ENCODE assay signal across 26 cellular contexts in the genomic region with DNA sequence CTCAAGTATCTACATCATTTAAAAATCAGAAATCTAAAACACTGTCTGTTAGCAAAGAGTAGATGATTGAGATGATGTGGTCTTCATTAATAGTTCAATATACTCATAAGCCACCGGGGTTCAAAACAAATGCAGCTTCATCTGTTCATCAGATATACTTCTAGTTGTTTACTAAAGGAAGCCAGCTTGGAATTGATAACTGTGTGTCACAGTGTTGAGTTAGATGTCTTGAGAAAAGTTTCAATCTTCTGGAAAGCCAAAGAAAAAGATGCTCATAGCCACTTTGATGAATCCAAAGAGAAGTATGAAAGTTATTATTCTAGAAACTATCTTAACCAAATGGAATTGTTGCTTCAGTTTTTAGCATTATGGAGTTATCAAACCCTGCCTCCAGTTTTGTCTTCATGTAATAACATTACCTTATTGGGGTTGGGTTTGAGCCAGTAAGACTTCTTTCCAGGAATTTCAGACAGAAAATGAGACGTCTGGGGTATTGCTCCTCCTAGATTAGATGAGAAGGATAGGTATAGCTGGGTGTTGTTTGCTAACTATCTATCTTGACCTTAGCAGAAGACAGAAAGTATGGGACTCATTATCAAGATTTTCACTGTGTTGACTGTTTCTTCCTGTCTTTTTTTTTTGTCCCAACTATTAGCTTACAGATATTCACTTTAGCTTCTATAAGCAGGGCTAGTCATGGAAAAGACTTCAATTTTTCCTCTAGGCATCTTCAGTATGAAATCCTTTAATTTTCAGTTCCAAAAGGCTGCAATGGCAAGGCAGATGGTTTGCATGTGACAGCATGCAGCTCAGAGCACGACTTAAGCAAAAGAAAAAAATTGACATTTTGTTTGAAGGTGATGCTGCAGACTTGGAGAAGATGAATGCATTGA.
"Had no signal": no experiment of that assay in that cellular context is flagged by ENCODE, and none has a peak within 500 bp of the region (broad histone marks: within the 10 kb centered on the region; RNA-seq: fewer than 3 reads in every experiment).

No MANE protein-coding gene starts in this region.

- H3K9me3 ChIP-seq: gastroesophageal sphincter, heart right ventricle, left lung, prostate gland, right atrium auricular region, sigmoid colon, stomach, thyroid gland, vagina had no signal

- H3K9me3 Mint-ChIP-seq: naive thymus-derived CD4-positive, alpha-beta T cell; stimulated activated effector memory CD8-positive, alpha-beta T cell treated with anti-CD3 and anti-CD28 coated beads, Interleukin-12 subunit alpha, Interleukin-12 subunit beta, amount 100 ng/mL, for 72 hours had no signal

- H3K4me1 Mint-ChIP-seq: stimulated activated effector memory CD8-positive, alpha-beta T cell treated with anti-CD3 and anti-CD28 coated beads, Interleukin-12 subunit alpha, Interleukin-12 subunit beta, amount 100 ng/mL, for 72 hours had no signal

- H3K27ac Mint-ChIP-seq: mesothelial cell of epicardium; naive thymus-derived CD4-positive, alpha-beta T cell; nephron; stimulated activated effector memory CD8-positive, alpha-beta T cell treated with anti-CD3 and anti-CD28 coated beads, Interleukin-12 subunit alpha, Interleukin-12 subunit beta, amount 100 ng/mL, for 72 hours had no signal

- H3K36me3 ChIP-seq: prostate gland, thyroid gland had no signal

- DNase-seq: dorsolateral prefrontal cortex; effector CD4-positive, alpha-beta T cell; foreskin fibroblast; heart right ventricle; hippocampal formation; left cardiac atrium; left lung; mesenchymal stem cell; naive thymus-derived CD4-positive, alpha-beta T cell; nucleus accumbens; sigmoid colon; stimulated activated CD4-positive, alpha-beta T cell treated with anti-CD3 and anti-CD28 coated beads, Interleukin-2, amount 100 ng/mL, for 24 hours; stimulated activated CD4-positive, alpha-beta T cell treated with anti-CD3 and anti-CD28 coated beads, Interleukin-4, amount 100 ng/mL, for 24 hours; stimulated activated naive CD4-positive, alpha-beta T cell treated with Interleukin-2 at 50 U/mL for 16 hours; stomach; thyroid gland; trophoblast cell had no signal

- ATAC-seq: esophagus mucosa; gastroesophageal sphincter; heart right ventricle; left cardiac atrium; left lung; naive thymus-derived CD4-positive, alpha-beta T cell; stimulated activated effector memory CD8-positive, alpha-beta T cell treated with anti-CD3 and anti-CD28 coated beads, Interleukin-12 subunit alpha, Interleukin-12 subunit beta, amount 100 ng/mL, for 72 hours had no signal

- H3K27ac ChIP-seq: dorsolateral prefrontal cortex, gastroesophageal sphincter, heart right ventricle, left lung, prostate gland, right atrium auricular region, sigmoid colon, stomach, thyroid gland, vagina had no signal

- FAIRE-seq: islet of Langerhans had no signal

- H3K4me1 ChIP-seq: gastroesophageal sphincter, left lung, prostate gland, right atrium auricular region, stomach, thyroid gland, vagina had no signal

- H3K27me3 Mint-ChIP-seq: naive thymus-derived CD4-positive, alpha-beta T cell had no signal

- H3K4me3 Mint-ChIP-seq: mesothelial cell of epicardium; naive thymus-derived CD4-positive, alpha-beta T cell; nephron; stimulated activated effector memory CD8-positive, alpha-beta T cell treated with anti-CD3 and anti-CD28 coated beads, Interleukin-12 subunit alpha, Interleukin-12 subunit beta, amount 100 ng/mL, for 72 hours had no signal

- H3K4me3 ChIP-seq: dorsolateral prefrontal cortex, gastroesophageal sphincter, heart right ventricle, left lung, prostate gland, right atrium auricular region, sigmoid colon, stomach, thyroid gland, vagina had no signal

- H3K27me3 ChIP-seq: dorsolateral prefrontal cortex, gastroesophageal sphincter, heart right ventricle, left lung, right atrium auricular region, sigmoid colon, stomach, thyroid gland, vagina had no signal
